Comparison of ENCODE assay signal across 2 cellular contexts in genomic region chr7:132436121-132436520, GRCh38.
A peak's percentile ranks its signal among the peaks of the same experiment; 100 is the strongest.
TF ChIP-seq lines count a peak whose summit lies in the region.

No MANE protein-coding gene starts in this region.

TF ChIP-seq in SK-N-SH treated with all-trans-retinoic acid at 6 μM for 48 hours, 23 proteins besides CTCF, POLR2A, EP300 and RAD21 (continued from another document):
- TF ChIP-seq CREB5 (CRISPR knock-in tag; IDR thresholded peaks at IDR 0.05; ENCODE audit: low read depth) (peak; percentile 83), TCF4 (CRISPR knock-in tag; IDR thresholded peaks at IDR 0.05; ENCODE audit: borderline replicate concordance) (peak; percentile 59; the same call in 1 of the 2 replicates), ZNF70 (CRISPR knock-in tag; IDR thresholded peaks at IDR 0.05) (peak; percentile 19; the same call in 1 of the 2 replicates), ZNF8 (CRISPR knock-in tag; IDR thresholded peaks at IDR 0.05) (peak; percentile 30; the same call in 1 of the 2 replicates), ISL1 (CRISPR knock-in tag; IDR thresholded peaks at IDR 0.05) (peak; percentile 86), PPARA (CRISPR knock-in tag; IDR thresholded peaks at IDR 0.05; ENCODE audit: borderline replicate concordance) (no peak), BACH2 (CRISPR knock-in tag; IDR thresholded peaks at IDR 0.05; ENCODE audit: borderline replicate concordance) (no peak), ZC3H10 (CRISPR knock-in tag; IDR thresholded peaks at IDR 0.05) (no peak), RARB (CRISPR knock-in tag; IDR thresholded peaks at IDR 0.05) (no peak), PATZ1 (CRISPR knock-in tag; IDR thresholded peaks at IDR 0.05; ENCODE audit: borderline replicate concordance) (no peak), ARNTL (CRISPR knock-in tag; IDR thresholded peaks at IDR 0.05; ENCODE audit: borderline replicate concordance, low read depth) (no peak), SNAI2 (CRISPR knock-in tag; IDR thresholded peaks at IDR 0.05) (peak; percentile 80; the same call in 1 of the 2 replicates), ZFP3 (CRISPR knock-in tag; IDR thresholded peaks at IDR 0.05) (peak; percentile 49; the same call in 1 of the 2 replicates), ESRRG (CRISPR knock-in tag; IDR thresholded peaks at IDR 0.05) (no peak), GLIS3 (CRISPR knock-in tag; IDR thresholded peaks at IDR 0.05) (no peak), TOX (CRISPR knock-in tag; IDR thresholded peaks at IDR 0.05; ENCODE audit: borderline replicate concordance) (no peak), ZFP30 (CRISPR knock-in tag; IDR thresholded peaks at IDR 0.05) (no peak), ZNF565 (CRISPR knock-in tag; conservative IDR thresholded peaks at IDR 0.05; ENCODE audit: low read depth) (0 out of 2 replicates have a peak, but pooled peaks have one; percentile 14)
- TF ChIP-seq, protein P1, sequence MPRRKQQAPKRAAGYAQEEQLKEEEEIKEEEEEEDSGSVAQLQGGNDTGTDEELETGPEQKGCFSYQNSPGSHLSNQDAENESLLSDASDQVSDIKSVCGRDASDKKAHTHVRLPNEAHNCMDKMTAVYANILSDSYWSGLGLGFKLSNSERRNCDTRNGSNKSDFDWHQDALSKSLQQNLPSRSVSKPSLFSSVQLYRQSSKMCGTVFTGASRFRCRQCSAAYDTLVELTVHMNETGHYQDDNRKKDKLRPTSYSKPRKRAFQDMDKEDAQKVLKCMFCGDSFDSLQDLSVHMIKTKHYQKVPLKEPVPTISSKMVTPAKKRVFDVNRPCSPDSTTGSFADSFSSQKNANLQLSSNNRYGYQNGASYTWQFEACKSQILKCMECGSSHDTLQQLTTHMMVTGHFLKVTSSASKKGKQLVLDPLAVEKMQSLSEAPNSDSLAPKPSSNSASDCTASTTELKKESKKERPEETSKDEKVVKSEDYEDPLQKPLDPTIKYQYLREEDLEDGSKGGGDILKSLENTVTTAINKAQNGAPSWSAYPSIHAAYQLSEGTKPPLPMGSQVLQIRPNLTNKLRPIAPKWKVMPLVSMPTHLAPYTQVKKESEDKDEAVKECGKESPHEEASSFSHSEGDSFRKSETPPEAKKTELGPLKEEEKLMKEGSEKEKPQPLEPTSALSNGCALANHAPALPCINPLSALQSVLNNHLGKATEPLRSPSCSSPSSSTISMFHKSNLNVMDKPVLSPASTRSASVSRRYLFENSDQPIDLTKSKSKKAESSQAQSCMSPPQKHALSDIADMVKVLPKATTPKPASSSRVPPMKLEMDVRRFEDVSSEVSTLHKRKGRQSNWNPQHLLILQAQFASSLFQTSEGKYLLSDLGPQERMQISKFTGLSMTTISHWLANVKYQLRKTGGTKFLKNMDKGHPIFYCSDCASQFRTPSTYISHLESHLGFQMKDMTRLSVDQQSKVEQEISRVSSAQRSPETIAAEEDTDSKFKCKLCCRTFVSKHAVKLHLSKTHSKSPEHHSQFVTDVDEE (CRISPR knock-in tag; IDR thresholded peaks at IDR 0.05) = peak; percentile 85

TF ChIP-seq in WTC11, 78 proteins besides CTCF, POLR2A, EP300 and RAD21 (continued from another document):
- TF ChIP-seq, protein P2, sequence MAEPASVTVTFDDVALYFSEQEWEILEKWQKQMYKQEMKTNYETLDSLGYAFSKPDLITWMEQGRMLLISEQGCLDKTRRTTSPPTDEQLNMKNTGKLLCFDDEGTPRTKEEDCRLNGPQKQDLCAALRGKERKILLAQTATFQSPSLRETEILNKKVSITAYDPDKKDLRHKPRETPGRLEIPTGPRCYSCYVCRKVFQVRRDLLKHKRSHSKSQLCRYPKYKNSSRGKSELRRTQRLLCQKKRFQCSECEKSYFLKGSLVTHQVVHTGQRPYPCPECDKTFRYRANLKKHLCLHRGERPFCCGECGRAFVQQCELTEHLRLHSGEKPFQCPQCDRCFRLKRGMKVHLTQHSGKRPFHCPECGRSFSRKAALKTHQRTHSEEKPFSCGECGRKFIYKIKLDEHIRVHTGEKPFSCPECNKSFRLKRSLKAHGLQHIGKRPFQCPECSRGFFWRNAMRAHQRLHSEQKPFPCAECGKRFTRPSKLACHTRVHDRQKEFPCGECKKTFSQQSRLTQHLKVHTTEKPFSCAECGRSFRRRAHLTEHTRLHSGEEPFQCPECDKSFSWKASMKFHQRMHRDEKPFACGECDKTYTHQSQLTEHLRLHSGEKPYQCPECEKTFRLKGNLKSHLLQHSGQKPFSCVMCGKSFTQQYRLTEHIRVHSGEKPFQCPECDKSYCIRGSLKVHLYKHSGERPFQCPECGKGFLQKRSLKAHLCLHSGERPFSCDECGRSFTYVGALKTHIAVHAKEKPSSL (CRISPR knock-in tag; conservative IDR thresholded peaks at IDR 0.05) = no peak
- TF ChIP-seq EMX1 (CRISPR knock-in tag; IDR thresholded peaks at IDR 0.05) = no peak
